Comparison of ENCODE assay signal across 8 cellular contexts in the genomic region with DNA sequence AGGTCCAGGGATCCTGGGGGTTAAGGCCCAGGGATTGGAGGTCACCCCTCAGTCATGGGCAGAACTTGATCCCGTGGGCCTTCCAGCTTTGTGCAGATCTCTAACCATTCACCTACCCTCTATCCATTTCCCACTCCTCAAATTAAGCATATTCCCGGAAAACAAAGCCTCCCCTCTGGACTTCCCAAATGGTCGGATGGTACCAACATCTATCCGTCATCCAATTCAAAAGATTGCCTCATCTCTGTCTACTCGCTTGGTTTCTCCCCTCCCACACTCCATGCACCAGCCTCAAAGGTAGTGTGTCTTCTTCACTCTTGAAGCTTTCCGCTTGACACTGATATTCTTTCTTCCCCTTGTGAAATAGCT. TPM values are rescaled to one million over a fixed set of nuclear protein-coding genes. Genes with fewer than 3 reads are reported as not detected.
DNase-seq lines count a peak whose midpoint lies in the region; FAIRE-seq and TF ChIP-seq lines count a peak whose summit lies in the region.

No MANE protein-coding gene starts in this region.

- no peaks in the 10 kb centered on the region for H3K9me1 ChIP-seq in keratinocyte (ENCODE audit: control insufficient read depth, extremely low read depth, insufficient read depth, low read length)

- peak overlapping the region; percentile 11 for H2AFZ ChIP-seq in keratinocyte (ENCODE audit: control insufficient read depth, low read length)

- peaks cover 13% of the 10 kb centered on the region for H3K4me1 Mint-ChIP-seq in activated T-cell treated with anti-CD3 and anti-CD28 coated beads, Interleukin-2, amount 50 U/mL, for 24 hours (ENCODE audit: low read depth)

- H3K9me3 Mint-ChIP-seq in activated T-cell treated with anti-CD3 and anti-CD28 coated beads, Interleukin-2, amount 50 U/mL, for 24 hours, result no peaks in the 10 kb centered on the region

- TF ChIP-seq EP300 in tibial nerve (IDR thresholded peaks at IDR 0.05), result no peak

- H3K27me3 ChIP-seq in keratinocyte (ENCODE audit: control insufficient read depth, extremely low read depth, insufficient read depth, low read length) (no peaks in the 10 kb centered on the region), tibial nerve (peaks cover 0 to 3% of the 10 kb centered on the region in 2 donors)

- H3K4me3 Mint-ChIP-seq in activated T-cell treated with anti-CD3 and anti-CD28 coated beads, Interleukin-2, amount 50 U/mL, for 24 hours, result peak overlapping the region; percentile 68

- peaks cover 2% of the 10 kb centered on the region for H3K36me3 Mint-ChIP-seq in activated T-cell treated with anti-CD3 and anti-CD28 coated beads, Interleukin-2, amount 50 U/mL, for 24 hours (ENCODE audit: low read depth)

- no peak for TF ChIP-seq CTCF in keratinocyte (optimal IDR thresholded peaks at IDR 0.05 in 1 of 3, IDR thresholded peaks at IDR 0.05 in 1 of 3, conservative IDR thresholded peaks at IDR 0.05 in 1 of 3; ENCODE audit: extremely low read depth in 1 of 3, insufficient read depth in 2 of 3, low read length in 3 of 3)
- TF ChIP-seq CTCF in tibial nerve (IDR thresholded peaks at IDR 0.05), result peak in 1 of 5 experiments; percentile 2

- H3K36me3 ChIP-seq in keratinocyte (ENCODE audit: control insufficient read depth in 2 of 2, extremely low read depth in 1 of 2, insufficient read depth in 2 of 2, low read length in 2 of 2) (no peaks in the 10 kb centered on the region), tibial nerve (no peaks in the 10 kb centered on the region)

- 64 to 72% methylated on average over 5 to 6 of the region's 6 CpGs for WGBS in tibial nerve, 2 donors

- H4K20me1 ChIP-seq in keratinocyte (ENCODE audit: control insufficient read depth, extremely low read depth, insufficient read depth, low read length), result no peaks in the 10 kb centered on the region

- no peaks in the 10 kb centered on the region for H3K9me3 ChIP-seq in keratinocyte (ENCODE audit: control insufficient read depth, low read depth, low read length)
- H3K9me3 ChIP-seq in tibial nerve, result no peaks in the 10 kb centered on the region

- H3K4me1 ChIP-seq in keratinocyte (ENCODE audit: control insufficient read depth, extremely low read depth, insufficient read depth, low read length) (no peaks in the 10 kb centered on the region), tibial nerve (peaks cover 0 to 14% (median 0%) of the 10 kb centered on the region in 4 donors)

- peaks cover 16% of the 10 kb centered on the region for H3K27me3 Mint-ChIP-seq in activated T-cell treated with anti-CD3 and anti-CD28 coated beads, Interleukin-2, amount 50 U/mL, for 24 hours

- H3K4me3 ChIP-seq in keratinocyte (ENCODE audit: control insufficient read depth in 2 of 3, extremely low read depth in 1 of 3, insufficient read depth in 2 of 3, low read depth in 1 of 3, low read length in 3 of 3) (peak overlapping the region in 2 of 3 experiments; percentile 15 to 75), tibial nerve (peak overlapping the region; percentile 11 to 85 (median 38))

- FAIRE-seq in keratinocyte (lab: Jason Lieb, UNC), result no peak

- H3K79me2 ChIP-seq in keratinocyte (ENCODE audit: control insufficient read depth, insufficient read depth, low read length), result no peaks in the 10 kb centered on the region

- peak; percentile 1 for DNase-seq in activated gamma-delta T cell treated with anti-CD3 and anti-CD28 coated beads, Interleukin-2, amount 50 U/mL, for 16 hours (ENCODE audit: low read depth)
- DNase-seq in activated gamma-delta T cell (lab: John Stamatoyannopoulos, UW), result no peak
- DNase-seq in activated T-cell treated with anti-CD3 and anti-CD28 coated beads, Interleukin-2, amount 50 U/mL, for 24 hours, result no peak
- no peak for DNase-seq in keratinocyte (ENCODE audit: low read depth, low spot score)
- no peak for DNase-seq in tibial nerve (ENCODE audit: low spot score in 2 of 2)
- no peak for DNase-seq in HT-29 (ENCODE audit: low spot score)
- DNase-seq in NCI-H2081 (lab: John Stamatoyannopoulos, UW), result no peak
- DNase-seq in HuH-7 (ENCODE audit: low spot score), result no peak

- no peak overlapping the region for H3K9ac ChIP-seq in keratinocyte (ENCODE audit: control insufficient read depth, extremely low read depth, insufficient read depth, low read length)

- no peak for TF ChIP-seq POLR2A in tibial nerve (IDR thresholded peaks at IDR 0.05)

- dilution Hi-C loops in keratinocyte (cut with MboI; ENCODE audit: extremely low pct_ligation_motif_present, low sequenced_read_pairs), result no loop called here

- H3K27ac ChIP-seq in keratinocyte (ENCODE audit: control insufficient read depth, insufficient read depth, low read length) (no peak overlapping the region), tibial nerve (peak overlapping the region in 3 of 4 donors; percentile 68 to 84 (median 75))

- H3K27ac Mint-ChIP-seq in activated T-cell treated with anti-CD3 and anti-CD28 coated beads, Interleukin-2, amount 50 U/mL, for 24 hours, result peak overlapping the region; percentile 81

- H3K4me2 ChIP-seq in keratinocyte (ENCODE audit: control insufficient read depth, extremely low read depth, insufficient read depth, low read depth, low read length), result peak overlapping the region; percentile 49

RNA-seq across cellular contexts. Expression of a gene that starts 0.5 kb away (rescaled TPM):
- polyA plus RNA-seq in keratinocyte, result 1.5 to 3.0 TPM (median 1.6 TPM) in 3 replicates
- 8.4 TPM for polyA plus RNA-seq in keratinocyte (2011; ENCODE audit: low read depth)
- 1.3 and 2.4 TPM in 2 replicates for polyA plus RNA-seq in keratinocyte (2011; cell fraction: cytosol; rRNA removed)
- polyA plus RNA-seq in keratinocyte (2011; cell fraction: nucleus; rRNA removed), result 5.1 and 8.5 TPM in 2 replicates
- 2.3 and 3.2 TPM in 2 replicates for polyA plus RNA-seq in keratinocyte (2012; ENCODE audit: low replicate concordance)
- polyA minus RNA-seq in keratinocyte, result 0.20 to 4.9 TPM (median 0.82 TPM) in 3 replicates
- polyA minus RNA-seq in keratinocyte (2011; cell fraction: cytosol; rRNA and poly(A)+ RNA removed), result 1.7 TPM
- 2.2 and 6.4 TPM in 2 replicates for polyA minus RNA-seq in keratinocyte (2011; cell fraction: nucleus; rRNA and poly(A)+ RNA removed)
- total RNA-seq in tibial nerve, result 10 to 100 TPM; 11.6 to 22.2 (median 16.5) TPM
- 2.6 and 2.8 TPM in 2 replicates for total RNA-seq in HT-29 (2014; rRNA removed; shearing (Covaris generic))
